In the genomic region with DNA sequence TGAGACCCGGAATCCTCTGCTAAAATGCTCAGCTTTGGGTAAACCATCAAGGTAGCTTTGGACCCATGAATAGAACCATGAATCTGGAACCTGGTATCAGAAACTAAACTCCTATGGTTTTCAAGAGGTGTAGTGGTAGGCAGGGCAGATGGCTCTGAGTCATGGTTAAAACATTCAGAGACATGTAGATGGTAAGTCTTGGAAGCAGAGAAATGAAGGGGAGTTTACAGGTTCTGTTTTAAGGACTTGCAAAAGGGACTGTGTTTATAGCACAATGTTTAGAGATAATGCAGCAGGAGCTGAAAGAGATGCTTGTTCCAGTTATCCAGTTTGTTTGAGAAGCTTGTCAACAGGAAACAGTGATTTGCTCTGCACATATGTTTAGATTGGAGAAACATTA, we compare ENCODE assay signal across 22 cellular contexts. TPM values are rescaled to one million over a fixed set of nuclear protein-coding genes. Genes with fewer than 3 reads are reported as not detected.
A peak's percentile ranks its signal among the peaks of the same experiment; 100 is the strongest.
DNase-seq lines count a peak whose midpoint lies in the region; ATAC-seq and TF ChIP-seq lines count a peak whose summit lies in the region.
"Had no signal": no experiment of that assay in that cellular context is flagged by ENCODE, and none has a peak within 500 bp of the region (broad histone marks: within the 10 kb centered on the region; RNA-seq: fewer than 3 reads in every experiment).

No MANE protein-coding gene starts in this region.

- H3K23ac ChIP-seq in mesendoderm (ENCODE audit: low read length), result no peak overlapping the region

- no peak overlapping the region for H3K27ac ChIP-seq in PC-3 (ENCODE audit: low read length)
- H3K27ac ChIP-seq in mesendoderm (ENCODE audit: low read depth, low read length), result no peak overlapping the region
- H3K27ac ChIP-seq: skin epidermis, stomach, uterus had no signal

- H3K79me1 ChIP-seq in mesendoderm (ENCODE audit: low read length), result no peaks in the 10 kb centered on the region

- H3K27me3 ChIP-seq in PC-3 (ENCODE audit: low read length) (no peaks in the 10 kb centered on the region), mesendoderm (ENCODE audit: insufficient read depth, low read length, poor library complexity) (no peaks in the 10 kb centered on the region)
- H3K27me3 ChIP-seq: stomach, uterus had no signal

- H3K36me3 Mint-ChIP-seq in activated T-helper 1 cell treated with anti-CD3 and anti-CD28 coated beads, Interleukin-12 subunit alpha, Interleukin-12 subunit beta, Interleukin-2, Interleukin-4 antibody, amounts not matched to agents 30 ng/mL and 10 ng/mL and 1 ng/mL, durations not matched to agents 14 hours and 24 hours and 36 hours (ENCODE audit: low read depth), result no peaks in the 10 kb centered on the region
- H3K36me3 Mint-ChIP-seq: CD14-positive monocyte had no signal

- H3K9me3 Mint-ChIP-seq in activated T-helper 1 cell treated with anti-CD3 and anti-CD28 coated beads, Interleukin-12 subunit alpha, Interleukin-12 subunit beta, Interleukin-2, Interleukin-4 antibody, amounts not matched to agents 30 ng/mL and 10 ng/mL and 1 ng/mL, durations not matched to agents 14 hours and 24 hours and 36 hours, result peaks cover 3% of the 10 kb centered on the region

- no peak overlapping the region for H3K4me3 Mint-ChIP-seq in activated T-helper 1 cell treated with anti-CD3 and anti-CD28 coated beads, Interleukin-12 subunit alpha, Interleukin-12 subunit beta, Interleukin-2, Interleukin-4 antibody, amounts not matched to agents 30 ng/mL and 10 ng/mL and 1 ng/mL, durations not matched to agents 14 hours and 24 hours and 36 hours
- H3K4me3 Mint-ChIP-seq: CD14-positive monocyte had no signal

- no peaks in the 10 kb centered on the region for H3F3A ChIP-seq in PC-3 (ENCODE audit: low read length, unreplicated experiment)

- no peak overlapping the region for H2AFZ ChIP-seq in PC-3 (ENCODE audit: low read length)

- no peak overlapping the region for H3K4ac ChIP-seq in mesendoderm (ENCODE audit: low read depth, low read length)

- intact Hi-C loops in PC-3 (cut with micrococcal nuclease), result no loop called here
- intact Hi-C loops in activated T-helper 1 cell treated with anti-CD3 and anti-CD28 coated beads, Interleukin-12 subunit alpha, Interleukin-12 subunit beta, Interleukin-2, Interleukin-4 antibody, amounts not matched to agents 30 ng/mL and 10 ng/mL and 1 ng/mL, durations not matched to agents 14 hours and 24 hours and 36 hours (cut with micrococcal nuclease), result no loop called here

- H4K5ac ChIP-seq in mesendoderm (ENCODE audit: low read length), result no peak overlapping the region

- no peaks in the 10 kb centered on the region for H3K4me1 Mint-ChIP-seq in activated T-helper 1 cell treated with anti-CD3 and anti-CD28 coated beads, Interleukin-12 subunit alpha, Interleukin-12 subunit beta, Interleukin-2, Interleukin-4 antibody, amounts not matched to agents 30 ng/mL and 10 ng/mL and 1 ng/mL, durations not matched to agents 14 hours and 24 hours and 36 hours (ENCODE audit: low read depth)
- H3K4me1 Mint-ChIP-seq: CD14-positive monocyte had no signal

- no peak overlapping the region for H3K56ac ChIP-seq in mesendoderm (ENCODE audit: low read length)

- H3K79me2 ChIP-seq in PC-3 (ENCODE audit: low read length), result no peaks in the 10 kb centered on the region
- H3K79me2 ChIP-seq in mesendoderm (ENCODE audit: control insufficient read depth, insufficient read depth, low read length), result no peaks in the 10 kb centered on the region

- H3K36me3 ChIP-seq in PC-3 (ENCODE audit: low read depth, low read length) (no peaks in the 10 kb centered on the region), mesendoderm (ENCODE audit: control insufficient read depth, insufficient read depth, low read length) (no peaks in the 10 kb centered on the region)
- H3K36me3 ChIP-seq: stomach, uterus had no signal

- BruUV-seq in PC-3 (replicated peaks; lab: Mats Ljungman, UMichigan), result no TSS peak

- H2AK5ac ChIP-seq in mesendoderm (ENCODE audit: low read length), result no peak overlapping the region

- no peaks in the 10 kb centered on the region for H3K9me3 ChIP-seq in PC-3 (ENCODE audit: low read length)
- H3K9me3 ChIP-seq: uterus had no signal

- H2BK15ac ChIP-seq in mesendoderm (replicated peaks; ENCODE audit: low read depth), result no peak overlapping the region

- CTCF ChIA-PET in PC-3 (lab: Charles Lee), result no interaction called here

- H2BK120ac ChIP-seq in mesendoderm (ENCODE audit: low read depth, low read length), result no peak overlapping the region

- no peak for TF ChIP-seq CTCF in PC-3 (conservative IDR thresholded peaks at IDR 0.05; ENCODE audit: low read depth, low read length)

- H3K18ac ChIP-seq in mesendoderm (ENCODE audit: low read length), result no peak overlapping the region

- peak; percentile 70 for DNase-seq in ELR (ENCODE audit: low read depth)
- DNase-seq in PC-3, result peak; percentile 66
- peak; percentile 3 for DNase-seq in fibroblast of gingiva (ENCODE audit: low read depth)
- peak; percentile 60 for DNase-seq in mesendoderm
- no peak for DNase-seq in nucleus accumbens (lab: John Stamatoyannopoulos, UW)
- no peak for DNase-seq in activated T-helper 1 cell treated with anti-CD3 and anti-CD28 coated beads, Interleukin-12 subunit alpha, Interleukin-12 subunit beta, Interleukin-2, Interleukin-4 antibody, amounts not matched to agents 30 ng/mL and 10 ng/mL and 1 ng/mL, durations not matched to agents 14 hours and 24 hours and 36 hours (ENCODE audit: low spot score)
- no peak for DNase-seq in SW 1271 (lab: John Stamatoyannopoulos, UW)
- DNase-seq: activated CD4-positive, alpha-beta T cell treated with anti-CD3 and anti-CD28 coated beads, Interleukin-2, amount 50 U/mL, for 1 hour; activated gamma-delta T cell treated with Interleukin-2 at 50 U/mL for 16 hours; foreskin melanocyte; NCI-H1092; NCI-H2029 treated with DMSO at 0.1 percent for 48 hours; NCI-H524; stimulated activated CD4-positive, alpha-beta T cell treated with anti-CD3 and anti-CD28 coated beads, Interleukin-4, amount 100 ng/mL, for 24 hours; stomach; T-helper 1 cell; uterus had no signal

- no peak overlapping the region for H4K8ac ChIP-seq in mesendoderm (ENCODE audit: low read depth, low read length)

- H3K4me3 ChIP-seq in PC-3 (ENCODE audit: low read length), result no peak overlapping the region
- no peak overlapping the region for H3K4me3 ChIP-seq in mesendoderm (ENCODE audit: low read length)
- H3K4me3 ChIP-seq: skin epidermis, stomach, uterus had no signal

- peak overlapping the region; percentile 42; the same call in 1 of the 2 replicates for H3K4me2 ChIP-seq in PC-3 (ENCODE audit: low read length)
- no peak overlapping the region for H3K4me2 ChIP-seq in mesendoderm (ENCODE audit: low read length)

- H3K27me3 Mint-ChIP-seq in activated T-helper 1 cell treated with anti-CD3 and anti-CD28 coated beads, Interleukin-12 subunit alpha, Interleukin-12 subunit beta, Interleukin-2, Interleukin-4 antibody, amounts not matched to agents 30 ng/mL and 10 ng/mL and 1 ng/mL, durations not matched to agents 14 hours and 24 hours and 36 hours (ENCODE audit: insufficient read depth), result no peaks in the 10 kb centered on the region
- H3K27me3 Mint-ChIP-seq: progenitor cell of endocrine pancreas had no signal

- POLR2A ChIA-PET in PC-3 (lab: Charles Lee; ENCODE audit: unreplicated experiment), result no interaction called here

- H3K4me1 ChIP-seq in PC-3 (ENCODE audit: insufficient read depth, low read length) (peaks cover 28% of the 10 kb centered on the region), mesendoderm (ENCODE audit: control insufficient read depth, low read depth, low read length) (no peaks in the 10 kb centered on the region)
- H3K4me1 ChIP-seq: stomach, uterus had no signal

- H4K20me1 ChIP-seq in PC-3 (ENCODE audit: low read length), result no peaks in the 10 kb centered on the region

- no peaks in the 10 kb centered on the region for H3K9me2 ChIP-seq in PC-3 (replicated peaks; ENCODE audit: low read length)

- no CpG with 5 or more reads among the region's 1 CpG for WGBS in mesendoderm (ENCODE audit: extremely low coverage, insufficient coverage, low lambda C conversion rate)

- H2BK5ac ChIP-seq in mesendoderm (ENCODE audit: low read length), result no peak overlapping the region

- H3K27ac Mint-ChIP-seq in activated T-helper 1 cell treated with anti-CD3 and anti-CD28 coated beads, Interleukin-12 subunit alpha, Interleukin-12 subunit beta, Interleukin-2, Interleukin-4 antibody, amounts not matched to agents 30 ng/mL and 10 ng/mL and 1 ng/mL, durations not matched to agents 14 hours and 24 hours and 36 hours, result no peak overlapping the region
- H3K27ac Mint-ChIP-seq: CD14-positive monocyte, progenitor cell of endocrine pancreas had no signal

- H3K9ac ChIP-seq in PC-3 (ENCODE audit: low read length) (no peak overlapping the region), mesendoderm (ENCODE audit: low read length) (no peak overlapping the region)

- peak; percentile 68 for ATAC-seq in PC-3
- ATAC-seq in GM18858 (IDR thresholded peaks at IDR 0.05; ENCODE audit: unreplicated experiment), result no peak
- ATAC-seq: Right ventricle myocardium inferior had no signal

RNA-seq across cellular contexts. Expression of a gene that starts 36.0 kb away (rescaled TPM):
- total RNA-seq in PC-3 (2014; rRNA removed), result 45.2 and 51.8 TPM in 2 replicates
- 11.6 TPM for polyA plus RNA-seq in mesendoderm (2013, experiment 1 of 2)
- polyA plus RNA-seq in mesendoderm (2013, experiment 2 of 2), result 10.1 TPM
- total RNA-seq in activated T-helper 1 cell treated with anti-CD3 and anti-CD28 coated beads, Interleukin-12 subunit alpha, Interleukin-12 subunit beta, Interleukin-2, Interleukin-4 antibody, amounts not matched to agents 30 ng/mL and 10 ng/mL and 1 ng/mL, durations not matched to agents 14 hours and 24 hours and 36 hours, result not detected in 2 replicates

Comparison
In these comparisons a context has a peak if more than half of its experiments do, and no peak if none do; other contexts are left out.
1. DNase-seq: peak in ELR (single experiment), PC-3 (single experiment), fibroblast of gingiva (single experiment) and mesendoderm (single experiment); none in nucleus accumbens (0 of 56), activated T-helper 1 cell treated with anti-CD3 and anti-CD28 coated beads, Interleukin-12 subunit alpha, Interleukin-12 subunit beta, Interleukin-2, Interleukin-4 antibody, amounts not matched to agents 30 ng/mL and 10 ng/mL and 1 ng/mL, durations not matched to agents 14 hours and 24 hours and 36 hours (single experiment) and SW 1271 (0 of 2).
2. RNA of a gene that starts 36.0 kb away (total RNA-seq): 45.2 to 51.8 TPM in PC-3; not detected in activated T-helper 1 cell treated with anti-CD3 and anti-CD28 coated beads, Interleukin-12 subunit alpha, Interleukin-12 subunit beta, Interleukin-2, Interleukin-4 antibody, amounts not matched to agents 30 ng/mL and 10 ng/mL and 1 ng/mL, durations not matched to agents 14 hours and 24 hours and 36 hours; every median in the first group is over 10 times any median in the second.